In genomic region chrX:118459494-118459893, GRCh38 we compare ENCODE assay signal across 9 cellular contexts. TPM values are rescaled to one million over a fixed set of nuclear protein-coding genes. Genes with fewer than 3 reads are reported as not detected.
A peak's percentile ranks its signal among the peaks of the same experiment; 100 is the strongest.
DNase-seq lines count a peak whose midpoint lies in the region; ATAC-seq and TF ChIP-seq lines count a peak whose summit lies in the region.
"Had no signal": no experiment of that assay in that cellular context is flagged by ENCODE, and none has a peak within 500 bp of the region (broad histone marks: within the 10 kb centered on the region; RNA-seq: fewer than 3 reads in every experiment).

No MANE protein-coding gene starts in this region.

- peak; percentile 41 for TF ChIP-seq CTCF in glutamatergic neuron (IDR thresholded peaks at IDR 0.05; ENCODE audit: partially characterized antibody, unreplicated experiment)

- no peak overlapping the region for H3K4me3 Mint-ChIP-seq in activated CD4-positive, alpha-beta T cell treated with anti-CD3 and anti-CD28 coated beads, Interleukin-2, amount 10 ng/mL, durations not matched to agents 7 days and 5 days
- no peak overlapping the region for H3K4me3 Mint-ChIP-seq in glutamatergic neuron (ENCODE audit: unreplicated experiment)
- H3K4me3 Mint-ChIP-seq: CD8-positive, alpha-beta memory T cell had no signal

- DNase-seq in NCI-H82 (lab: John Stamatoyannopoulos, UW) (peak; percentile 25), NCI-H82 treated with DMSO at 0.1 percent for 48 hours (lab: John Stamatoyannopoulos, UW; ENCODE audit: unreplicated experiment) (no peak), NCI-H2081 (lab: John Stamatoyannopoulos, UW) (peak; percentile 56 to 74), glutamatergic neuron (no peak), stromal cell of bone marrow (ENCODE audit: low read depth) (peak; percentile 25), COLO668 (lab: John Stamatoyannopoulos, UW; ENCODE audit: unreplicated experiment) (no peak)
- peak; percentile 34 for DNase-seq in activated CD4-positive, alpha-beta T cell treated with anti-CD3 and anti-CD28 coated beads, Interleukin-2, amount 10 ng/mL, durations not matched to agents 7 days and 5 days

- no peaks in the 10 kb centered on the region for H3K27me3 Mint-ChIP-seq in activated CD4-positive, alpha-beta T cell treated with anti-CD3 and anti-CD28 coated beads, Interleukin-2, amount 10 ng/mL, durations not matched to agents 7 days and 5 days
- no peaks in the 10 kb centered on the region for H3K27me3 Mint-ChIP-seq in glutamatergic neuron (ENCODE audit: unreplicated experiment)

- POLR2A ChIA-PET in activated CD4-positive, alpha-beta T cell treated with anti-CD3 and anti-CD28 coated beads, Interleukin-2, amount 10 ng/mL, durations not matched to agents 7 days and 5 days (lab: Charles Lee) = interaction anchor here (0.5 kb wide), 1 partner anchor 19 kb away, joined by 8 read pairs; no protein-coding TSS in a partner anchor

- no peaks in the 10 kb centered on the region for H3K36me3 Mint-ChIP-seq in activated CD4-positive, alpha-beta T cell treated with anti-CD3 and anti-CD28 coated beads, Interleukin-2, amount 10 ng/mL, durations not matched to agents 7 days and 5 days (ENCODE audit: low read depth)
- H3K36me3 Mint-ChIP-seq in glutamatergic neuron (ENCODE audit: unreplicated experiment) = no peaks in the 10 kb centered on the region

- H3K4me1 Mint-ChIP-seq in activated CD4-positive, alpha-beta T cell treated with anti-CD3 and anti-CD28 coated beads, Interleukin-2, amount 10 ng/mL, durations not matched to agents 7 days and 5 days = peaks cover 3% of the 10 kb centered on the region
- H3K4me1 Mint-ChIP-seq in glutamatergic neuron (ENCODE audit: low read depth, unreplicated experiment) = no peaks in the 10 kb centered on the region

- peak; percentile 60 for ATAC-seq in GM21619 (IDR thresholded peaks at IDR 0.05; ENCODE audit: unreplicated experiment)

- CTCF ChIA-PET in activated CD4-positive, alpha-beta T cell treated with anti-CD3 and anti-CD28 coated beads, Interleukin-2, amount 10 ng/mL, durations not matched to agents 7 days and 5 days (lab: Charles Lee) = interaction anchor here (0.6 to 1.7 kb wide), 5 partner anchors 11 to 1049 kb away, joined by 3 to 6 read pairs (median 3); no protein-coding TSS in a partner anchor

- H3K9me3 Mint-ChIP-seq in activated CD4-positive, alpha-beta T cell treated with anti-CD3 and anti-CD28 coated beads, Interleukin-2, amount 10 ng/mL, durations not matched to agents 7 days and 5 days = no peaks in the 10 kb centered on the region
- H3K9me3 Mint-ChIP-seq in glutamatergic neuron (ENCODE audit: unreplicated experiment) = no peaks in the 10 kb centered on the region

- no peak overlapping the region for H3K27ac Mint-ChIP-seq in activated CD4-positive, alpha-beta T cell treated with anti-CD3 and anti-CD28 coated beads, Interleukin-2, amount 10 ng/mL, durations not matched to agents 7 days and 5 days
- no peak overlapping the region for H3K27ac Mint-ChIP-seq in glutamatergic neuron (ENCODE audit: unreplicated experiment)

RNA-seq across cellular contexts. Expression of gene DOCK11, which starts 36.1 kb away (rescaled TPM):
- 10 to 100 TPM; 76.6 to 77.8 TPM for total RNA-seq in activated CD4-positive, alpha-beta T cell treated with anti-CD3 and anti-CD28 coated beads, Interleukin-2, amount 10 ng/mL, durations not matched to agents 7 days and 5 days
- total RNA-seq in glutamatergic neuron (ENCODE audit: unreplicated experiment) = 53.1 TPM

Comparison
In these comparisons a context has a peak if more than half of its experiments do, and no peak if none do; other contexts are left out.
1. DNase-seq: peak in NCI-H82 (single experiment), NCI-H2081 (2 of 2), activated CD4-positive, alpha-beta T cell treated with anti-CD3 and anti-CD28 coated beads, Interleukin-2, amount 10 ng/mL, durations not matched to agents 7 days and 5 days (single experiment) and stromal cell of bone marrow (single experiment); none in NCI-H82 treated with DMSO at 0.1 percent for 48 hours (single experiment), glutamatergic neuron (single experiment) and COLO668 (single experiment).